In genomic region chr7:74183653-74184450, GRCh38 we compare ENCODE assay signal across 1 cellular context.
A peak's percentile ranks its signal among the peaks of the same experiment; 100 is the strongest.
TF ChIP-seq lines count a peak whose summit lies in the region.

No MANE protein-coding gene starts in this region.

TF ChIP-seq in HEK293, 187 proteins besides CTCF, POLR2A, EP300 and RAD21 (continued from another document):
- TF ChIP-seq ZBTB17 (tag by site-specific recombination; IDR thresholded peaks at IDR 0.05) (no peak), GLIS2 (tag by site-specific recombination; IDR thresholded peaks at IDR 0.05) (no peak), ZNF280C (tag by site-specific recombination; IDR thresholded peaks at IDR 0.05) (no peak), ZNF530 (tag by site-specific recombination; IDR thresholded peaks at IDR 0.05; ENCODE audit: low read depth) (no peak), FEZF1 (tag by site-specific recombination; IDR thresholded peaks at IDR 0.05) (no peak), KLF1 (tag by site-specific recombination; IDR thresholded peaks at IDR 0.05) (0 out of 2 replicates have a peak, but pooled peaks have one; percentile 18), GLI2 (tag by site-specific recombination; IDR thresholded peaks at IDR 0.05; ENCODE audit: borderline replicate concordance, low read depth) (no peak), ZNF18 (tag by site-specific recombination; IDR thresholded peaks at IDR 0.05) (no peak), ZNF37A (tag by site-specific recombination; IDR thresholded peaks at IDR 0.05) (no peak), KLF7 (tag by site-specific recombination; IDR thresholded peaks at IDR 0.05; ENCODE audit: borderline replicate concordance) (peak; percentile 37; the same call in 1 of the 2 replicates), ZNF791 (tag by site-specific recombination; IDR thresholded peaks at IDR 0.05) (no peak), ZNF121 (tag by site-specific recombination; IDR thresholded peaks at IDR 0.05) (no peak)
- TF ChIP-seq, protein P1, sequence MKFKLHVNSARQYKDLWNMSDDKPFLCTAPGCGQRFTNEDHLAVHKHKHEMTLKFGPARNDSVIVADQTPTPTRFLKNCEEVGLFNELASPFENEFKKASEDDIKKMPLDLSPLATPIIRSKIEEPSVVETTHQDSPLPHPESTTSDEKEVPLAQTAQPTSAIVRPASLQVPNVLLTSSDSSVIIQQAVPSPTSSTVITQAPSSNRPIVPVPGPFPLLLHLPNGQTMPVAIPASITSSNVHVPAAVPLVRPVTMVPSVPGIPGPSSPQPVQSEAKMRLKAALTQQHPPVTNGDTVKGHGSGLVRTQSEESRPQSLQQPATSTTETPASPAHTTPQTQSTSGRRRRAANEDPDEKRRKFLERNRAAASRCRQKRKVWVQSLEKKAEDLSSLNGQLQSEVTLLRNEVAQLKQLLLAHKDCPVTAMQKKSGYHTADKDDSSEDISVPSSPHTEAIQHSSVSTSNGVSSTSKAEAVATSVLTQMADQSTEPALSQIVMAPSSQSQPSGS (tag by site-specific recombination; IDR thresholded peaks at IDR 0.05; ENCODE audit: low read depth), result 0 out of 2 replicates have a peak, but pooled peaks have one; percentile 5
- TF ChIP-seq, protein P2, sequence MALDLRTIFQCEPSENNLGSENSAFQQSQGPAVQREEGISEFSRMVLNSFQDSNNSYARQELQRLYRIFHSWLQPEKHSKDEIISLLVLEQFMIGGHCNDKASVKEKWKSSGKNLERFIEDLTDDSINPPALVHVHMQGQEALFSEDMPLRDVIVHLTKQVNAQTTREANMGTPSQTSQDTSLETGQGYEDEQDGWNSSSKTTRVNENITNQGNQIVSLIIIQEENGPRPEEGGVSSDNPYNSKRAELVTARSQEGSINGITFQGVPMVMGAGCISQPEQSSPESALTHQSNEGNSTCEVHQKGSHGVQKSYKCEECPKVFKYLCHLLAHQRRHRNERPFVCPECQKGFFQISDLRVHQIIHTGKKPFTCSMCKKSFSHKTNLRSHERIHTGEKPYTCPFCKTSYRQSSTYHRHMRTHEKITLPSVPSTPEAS (tag by site-specific recombination; IDR thresholded peaks at IDR 0.05), result no peak
- TF ChIP-seq, protein P3, sequence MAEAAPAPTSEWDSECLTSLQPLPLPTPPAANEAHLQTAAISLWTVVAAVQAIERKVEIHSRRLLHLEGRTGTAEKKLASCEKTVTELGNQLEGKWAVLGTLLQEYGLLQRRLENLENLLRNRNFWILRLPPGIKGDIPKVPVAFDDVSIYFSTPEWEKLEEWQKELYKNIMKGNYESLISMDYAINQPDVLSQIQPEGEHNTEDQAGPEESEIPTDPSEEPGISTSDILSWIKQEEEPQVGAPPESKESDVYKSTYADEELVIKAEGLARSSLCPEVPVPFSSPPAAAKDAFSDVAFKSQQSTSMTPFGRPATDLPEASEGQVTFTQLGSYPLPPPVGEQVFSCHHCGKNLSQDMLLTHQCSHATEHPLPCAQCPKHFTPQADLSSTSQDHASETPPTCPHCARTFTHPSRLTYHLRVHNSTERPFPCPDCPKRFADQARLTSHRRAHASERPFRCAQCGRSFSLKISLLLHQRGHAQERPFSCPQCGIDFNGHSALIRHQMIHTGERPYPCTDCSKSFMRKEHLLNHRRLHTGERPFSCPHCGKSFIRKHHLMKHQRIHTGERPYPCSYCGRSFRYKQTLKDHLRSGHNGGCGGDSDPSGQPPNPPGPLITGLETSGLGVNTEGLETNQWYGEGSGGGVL (tag by site-specific recombination; IDR thresholded peaks at IDR 0.05), result no peak
